ENCODE assay signal across 8 cellular contexts in genomic region chr19:18637644-18638630, GRCh38. TPM values are rescaled to one million over a fixed set of nuclear protein-coding genes. Genes with fewer than 3 reads are reported as not detected.
DNase-seq lines count a peak whose midpoint lies in the region; ATAC-seq lines count a peak whose summit lies in the region.

No MANE protein-coding gene starts in this region.

- H4K91ac ChIP-seq in neuronal stem cell (ENCODE audit: low read depth, low read length, poor library complexity) = no peak overlapping the region

- no peaks in the 10 kb centered on the region for H3K27me3 ChIP-seq in effector memory CD4-positive, alpha-beta T cell (replicated peaks; ENCODE audit: control insufficient read depth, insufficient read depth, low read length, poor library complexity, severe bottlenecking)
- peaks cover 0 to 9% (median 0%) of the 10 kb centered on the region in 3 experiments for H3K27me3 ChIP-seq in neuronal stem cell (ENCODE audit: control insufficient read depth in 3 of 3, insufficient read depth in 3 of 3, low read depth in 1 of 3, low read length in 3 of 3)

- H3K36me3 Mint-ChIP-seq in T-helper 2 cell treated with Interferon-gamma antibody and Interleukin-4, amounts not matched to agents 5 μg/mL and 100 μg/mL, for 36 hours (ENCODE audit: low read depth) = no peaks in the 10 kb centered on the region

- H3K4me2 ChIP-seq in neuronal stem cell (ENCODE audit: insufficient read depth, low read length, poor library complexity, severe bottlenecking) = peak overlapping the region; percentile 99

- peaks cover 9% of the 10 kb centered on the region for H3K79me1 ChIP-seq in neuronal stem cell (ENCODE audit: low read depth, low read length)

- peaks cover 7% of the 10 kb centered on the region for H3K4me1 ChIP-seq in effector memory CD4-positive, alpha-beta T cell (ENCODE audit: control insufficient read depth, insufficient read depth, low read length, poor library complexity, severe bottlenecking)
- peaks cover 7 to 22% of the 10 kb centered on the region in 2 donors for H3K4me1 ChIP-seq in neuronal stem cell (ENCODE audit: control insufficient read depth in 2 of 2, insufficient read depth in 1 of 2, low read depth in 1 of 2, low read length in 2 of 2)

- H3K4me3 ChIP-seq in effector memory CD4-positive, alpha-beta T cell (ENCODE audit: insufficient read depth, low read depth, low read length, poor library complexity, severe bottlenecking) = peak overlapping the region; percentile 67
- peak overlapping the region; percentile 87 to 96 for H3K4me3 ChIP-seq in neuronal stem cell (ENCODE audit: low read length in 2 of 2)

- H3K27me3 Mint-ChIP-seq in T-helper 2 cell treated with Interferon-gamma antibody and Interleukin-4, amounts not matched to agents 5 μg/mL and 100 μg/mL, for 36 hours (ENCODE audit: low read depth) = peaks cover 10% of the 10 kb centered on the region

- H2AFZ ChIP-seq in neuronal stem cell (ENCODE audit: low read length) = no peak overlapping the region

- H2BK12ac ChIP-seq in neuronal stem cell (ENCODE audit: low read length) = no peak overlapping the region

- ATAC-seq in HG03135 (IDR thresholded peaks at IDR 0.05; ENCODE audit: unreplicated experiment) = no peak

- WGBS in neuronal stem cell (ENCODE audit: extremely low coverage in 2 of 2, insufficient read length in 2 of 2, insufficient replicate concordance in 1 of 2), 2 donors = no CpG with 5 or more reads among the region's 3 CpGs

- H3K27ac ChIP-seq in effector memory CD4-positive, alpha-beta T cell (ENCODE audit: insufficient read depth, low read length, poor library complexity, severe bottlenecking) = peak overlapping the region; percentile 79
- H3K27ac ChIP-seq in neuronal stem cell (replicated peaks; ENCODE audit: low read length) = no peak overlapping the region

- H2BK5ac ChIP-seq in neuronal stem cell (ENCODE audit: low read length) = peak overlapping the region; percentile 87

- peak overlapping the region; percentile 77 for H3K27ac Mint-ChIP-seq in T-helper 2 cell treated with Interferon-gamma antibody and Interleukin-4, amounts not matched to agents 5 μg/mL and 100 μg/mL, for 36 hours

- H3K23ac ChIP-seq in neuronal stem cell (ENCODE audit: low read depth, low read length, poor library complexity) = no peak overlapping the region

- H3K4me1 Mint-ChIP-seq in T-helper 2 cell treated with Interferon-gamma antibody and Interleukin-4, amounts not matched to agents 5 μg/mL and 100 μg/mL, for 36 hours (ENCODE audit: low read depth) = peaks cover 27% of the 10 kb centered on the region

- peak overlapping the region; percentile 7 for H3K9ac ChIP-seq in neuronal stem cell (ENCODE audit: low read depth, low read length, poor library complexity)

- no peak overlapping the region for H3K4ac ChIP-seq in neuronal stem cell (ENCODE audit: low read length)

- H2BK120ac ChIP-seq in neuronal stem cell (ENCODE audit: low read depth, low read length) = peak overlapping the region; percentile 47

- H3K4me3 Mint-ChIP-seq in T-helper 2 cell treated with Interferon-gamma antibody and Interleukin-4, amounts not matched to agents 5 μg/mL and 100 μg/mL, for 36 hours = peak overlapping the region; percentile 90

- peak overlapping the region; percentile 95 for H2AK5ac ChIP-seq in neuronal stem cell (ENCODE audit: low read depth, low read length)

- no peak overlapping the region for H4K8ac ChIP-seq in neuronal stem cell (ENCODE audit: low read depth, low read length)

- H3K9me3 Mint-ChIP-seq in T-helper 2 cell treated with Interferon-gamma antibody and Interleukin-4, amounts not matched to agents 5 μg/mL and 100 μg/mL, for 36 hours = no peaks in the 10 kb centered on the region

- peak overlapping the region; percentile 85 for H2BK15ac ChIP-seq in neuronal stem cell (ENCODE audit: low read length)

- no peaks in the 10 kb centered on the region for H3K36me3 ChIP-seq in effector memory CD4-positive, alpha-beta T cell (ENCODE audit: control insufficient read depth, insufficient read depth, low read length)
- peaks cover 0 to 8% of the 10 kb centered on the region in 2 donors for H3K36me3 ChIP-seq in neuronal stem cell (replicated peaks in 1 of 2; ENCODE audit: control insufficient read depth in 2 of 2, insufficient read depth in 2 of 2, low read length in 2 of 2)

- H3K18ac ChIP-seq in neuronal stem cell (ENCODE audit: low read length) = peak overlapping the region; percentile 99

- no peak for DNase-seq in T-helper 2 cell treated with Interferon-gamma antibody and Interleukin-4, amounts not matched to agents 5 μg/mL and 100 μg/mL, for 36 hours (ENCODE audit: low spot score)
- DNase-seq in T-helper 2 cell (no peak), NCI-H748 treated with DMSO at 0.1 percent for 48 hours (lab: John Stamatoyannopoulos, UW) (peak; percentile 3), neuronal stem cell (ENCODE audit: low spot score) (no peak), NCI-H1105 (lab: John Stamatoyannopoulos, UW) (no peak)
- no peak for DNase-seq in effector memory CD4-positive, alpha-beta T cell
- DNase-seq in stimulated activated CD8-positive, alpha-beta memory T cell treated with anti-CD3 and anti-CD28 coated beads, Interleukin-4, amount 100 ng/mL, for 48 hours = no peak

- H3K14ac ChIP-seq in neuronal stem cell (ENCODE audit: low read length) = no peak overlapping the region

- H3K9me3 ChIP-seq in effector memory CD4-positive, alpha-beta T cell (ENCODE audit: control insufficient read depth, low read length) = no peaks in the 10 kb centered on the region
- no peaks in the 10 kb centered on the region for H3K9me3 ChIP-seq in neuronal stem cell (replicated peaks in 1 of 2; ENCODE audit: control insufficient read depth in 2 of 2, insufficient read depth in 1 of 2, low read depth in 1 of 2, low read length in 2 of 2)

RNA-seq across cellular contexts. Expression of gene KLHL26, which starts 1.1 kb away (rescaled TPM):
- 3.8 TPM for polyA plus RNA-seq in neuronal stem cell (2013, experiment 1 of 2)
- 4.4 TPM for polyA plus RNA-seq in neuronal stem cell (2013, experiment 2 of 2)

RNA-seq across cellular contexts. Expression of gene TMEM59L, which starts 25.3 kb away (rescaled TPM):
- 7.1 TPM for polyA plus RNA-seq in neuronal stem cell (2013, experiment 1 of 2)
- 6.4 TPM for polyA plus RNA-seq in neuronal stem cell (2013, experiment 2 of 2)

RNA-seq across cellular contexts. Expression of gene CRLF1, which starts 31.3 kb away (rescaled TPM):
- polyA plus RNA-seq in neuronal stem cell (2013, experiment 1 of 2) = 0.24 TPM
- 0.33 TPM for polyA plus RNA-seq in neuronal stem cell (2013, experiment 2 of 2)

RNA-seq across cellular contexts. Expression of gene CRTC1, which starts 45.5 kb away (rescaled TPM):
- 17.4 TPM for polyA plus RNA-seq in neuronal stem cell (2013, experiment 1 of 2)
- polyA plus RNA-seq in neuronal stem cell (2013, experiment 2 of 2) = 17.8 TPM

RNA-seq across cellular contexts. Expression of gene REX1BD, which starts 49.3 kb away (rescaled TPM):
- polyA plus RNA-seq in neuronal stem cell (2013, experiment 1 of 2) = 85.7 TPM
- polyA plus RNA-seq in neuronal stem cell (2013, experiment 2 of 2) = 81.2 TPM
